ENCODE assay signal across 20 cellular contexts in genomic region chr4:74319506-74319905, GRCh38. TPM values are rescaled to one million over a fixed set of nuclear protein-coding genes. Genes with fewer than 3 reads are reported as not detected.
"Had no signal": no experiment of that assay in that cellular context is flagged by ENCODE, and none has a peak within 500 bp of the region (broad histone marks: within the 10 kb centered on the region; RNA-seq: fewer than 3 reads in every experiment).

No MANE protein-coding gene starts in this region.

- H3K9ac ChIP-seq: parathyroid adenoma had no signal

- H3K9me3 ChIP-seq: left ventricle myocardium inferior, neutrophil, sigmoid colon had no signal

- H3K27ac ChIP-seq: hepatocyte, left ventricle myocardium inferior, neutrophil, parathyroid adenoma, sigmoid colon had no signal

- H2AFZ ChIP-seq: hepatocyte had no signal

- DNase-seq: activated CD4-positive, alpha-beta T cell treated with anti-CD3 and anti-CD28 coated beads, Interleukin-2, amount 10 ng/mL, durations not matched to agents 24 days and 14 days; activated CD4-positive, CD25-positive, alpha-beta regulatory T cell; activated naive CD4-positive, alpha-beta T cell; activated naive CD8-positive, alpha-beta T cell treated with anti-CD3 and anti-CD28 coated beads, Interleukin-2, amount 10 ng/mL, durations not matched to agents 7 days and 5 days; activated T-cell treated with anti-CD3 and anti-CD28 coated beads for 4 hours; anterior cingulate cortex; dermis blood vessel endothelial cell; effector memory CD8-positive, alpha-beta T cell; kidney; left ventricle myocardium inferior; natural killer cell; sigmoid colon; stimulated activated CD4-positive, alpha-beta T cell treated with anti-CD3 and anti-CD28 coated beads, Interleukin-12 subunit alpha, Interleukin-12 subunit beta, amount 100 ng/mL, for 4 hours; stimulated activated CD4-positive, alpha-beta T cell treated with anti-CD3 and anti-CD28 coated beads, Interleukin-2, amount 100 ng/mL, for 24 hours had no signal

- ATAC-seq: effector memory CD8-positive, alpha-beta T cell; natural killer cell had no signal

- H3K4me2 ChIP-seq: hepatocyte had no signal

- H3K36me3 ChIP-seq: left ventricle myocardium inferior, neutrophil, sigmoid colon had no signal

- H3K4me1 ChIP-seq: left ventricle myocardium inferior, parathyroid adenoma had no signal

- H3K27me3 ChIP-seq: hepatocyte, neutrophil, sigmoid colon had no signal

- H3K79me2 ChIP-seq: hepatocyte, parathyroid adenoma had no signal

- H3K4me3 ChIP-seq: hepatocyte, left ventricle myocardium inferior, sigmoid colon had no signal

RNA-seq across cellular contexts. Expression of gene EPGN, which starts 11.2 kb away (rescaled TPM):
- total RNA-seq: activated CD4-positive, alpha-beta T cell treated with anti-CD3 and anti-CD28 coated beads, Interleukin-2, amount 10 ng/mL, durations not matched to agents 24 days and 14 days; activated naive CD8-positive, alpha-beta T cell treated with anti-CD3 and anti-CD28 coated beads, Interleukin-2, amount 10 ng/mL, durations not matched to agents 7 days and 5 days; left ventricle myocardium inferior; mucosa of gallbladder; natural killer cell; sigmoid colon; urinary bladder had no signal

RNA-seq across cellular contexts. Expression of gene EREG, which starts 45.4 kb away (rescaled TPM):
- total RNA-seq: activated CD4-positive, alpha-beta T cell treated with anti-CD3 and anti-CD28 coated beads, Interleukin-2, amount 10 ng/mL, durations not matched to agents 24 days and 14 days; activated naive CD8-positive, alpha-beta T cell treated with anti-CD3 and anti-CD28 coated beads, Interleukin-2, amount 10 ng/mL, durations not matched to agents 7 days and 5 days; chondrocyte; left ventricle myocardium inferior had no signal
